24 cellular contexts compared by ENCODE assay signal in genomic region chr14:91875515-91876286, GRCh38. TPM values are rescaled to one million over a fixed set of nuclear protein-coding genes. Genes with fewer than 3 reads are reported as not detected.
DNase-seq lines count a peak whose midpoint lies in the region; ATAC-seq and TF ChIP-seq lines count a peak whose summit lies in the region.
"Had no signal": no experiment of that assay in that cellular context is flagged by ENCODE, and none has a peak within 500 bp of the region (broad histone marks: within the 10 kb centered on the region; RNA-seq: fewer than 3 reads in every experiment).

No MANE protein-coding gene starts in this region.

- no peaks in the 10 kb centered on the region for H3K9me3 ChIP-seq in endodermal cell (ENCODE audit: control insufficient read depth, low read length)
- H3K9me3 ChIP-seq in thoracic aorta = no peaks in the 10 kb centered on the region
- H3K9me3 ChIP-seq: adrenal gland, testis had no signal

- WGBS in endodermal cell (ENCODE audit: insufficient coverage in 1 of 2, insufficient read length in 1 of 2), 2 experiments = 86 to 93% methylated on average over 8 to 9 of the region's 9 CpGs

- H3K4me1 ChIP-seq in endodermal cell (ENCODE audit: control insufficient read depth, insufficient read depth, low read length) = peaks cover 4% of the 10 kb centered on the region
- H3K4me1 ChIP-seq in thoracic aorta (ENCODE audit: control insufficient read depth in 1 of 2, low read depth in 2 of 2) = peaks cover 30 to 67% of the 10 kb centered on the region in 2 donors
- H3K4me1 ChIP-seq: adrenal gland had no signal

- H3K27ac ChIP-seq in endodermal cell (ENCODE audit: low read depth, low read length) = no peak overlapping the region
- H3K27ac ChIP-seq in thoracic aorta = peak overlapping the region; percentile 77 to 86
- H3K27ac ChIP-seq in RWPE1 = no peak overlapping the region
- H3K27ac ChIP-seq: adrenal gland, GM23248, testis had no signal

- no peaks in the 10 kb centered on the region for H3K9me3 Mint-ChIP-seq in T-helper 1 cell treated with Interleukin-12 subunit alpha and Interleukin-12 subunit beta and Interleukin-4 antibody, amounts not matched to agents 30 μg/mL and 1 μg/mL, for 36 hours
- H3K9me3 Mint-ChIP-seq in endodermal cell = no peaks in the 10 kb centered on the region
- H3K9me3 Mint-ChIP-seq: WTC11 had no signal

- TF ChIP-seq CTCF in endodermal cell (conservative IDR thresholded peaks at IDR 0.05) = no peak
- no peak for TF ChIP-seq CTCF in thoracic aorta (IDR thresholded peaks at IDR 0.05)
- TF ChIP-seq CTCF in RWPE1 (conservative IDR thresholded peaks at IDR 0.05; ENCODE audit: low read depth) = no peak

- H3K27me3 Mint-ChIP-seq in T-helper 1 cell treated with Interleukin-12 subunit alpha and Interleukin-12 subunit beta and Interleukin-4 antibody, amounts not matched to agents 30 μg/mL and 1 μg/mL, for 36 hours (ENCODE audit: low read depth) = no peaks in the 10 kb centered on the region
- H3K27me3 Mint-ChIP-seq in endodermal cell (ENCODE audit: insufficient read depth) = peaks cover 67% of the 10 kb centered on the region

- POLR2A ChIA-PET in RWPE1 (lab: Yijun Ruan, JAX; ENCODE audit: low non-redundant PET) = no interaction called here

- peaks cover 70% of the 10 kb centered on the region for H3K27me3 ChIP-seq in endodermal cell (ENCODE audit: control insufficient read depth, insufficient read depth, low read length, poor library complexity, severe bottlenecking)
- H3K27me3 ChIP-seq in thoracic aorta (replicated peaks; ENCODE audit: insufficient read depth) = no peaks in the 10 kb centered on the region
- H3K27me3 ChIP-seq: adrenal gland, testis had no signal

- no peak overlapping the region for H3K4me3 ChIP-seq in endodermal cell (ENCODE audit: low read length)
- no peak overlapping the region for H3K4me3 ChIP-seq in thoracic aorta
- H3K4me3 ChIP-seq: adrenal gland, GM23248, testis had no signal

- H3K4me1 Mint-ChIP-seq in T-helper 1 cell treated with Interleukin-12 subunit alpha and Interleukin-12 subunit beta and Interleukin-4 antibody, amounts not matched to agents 30 μg/mL and 1 μg/mL, for 36 hours (ENCODE audit: low read depth) = peaks cover 70% of the 10 kb centered on the region
- peaks cover 11% of the 10 kb centered on the region for H3K4me1 Mint-ChIP-seq in endodermal cell

- H3K9ac ChIP-seq in endodermal cell (ENCODE audit: extremely low read depth, low read length, poor library complexity, severe bottlenecking) = no peak overlapping the region
- H3K9ac ChIP-seq: GM23248 had no signal

- no peak for ATAC-seq in thoracic aorta (ENCODE audit: insufficient number of reproducible peaks, low FRiP score, low read depth)
- no peak for ATAC-seq in GM18520 (IDR thresholded peaks at IDR 0.05; ENCODE audit: unreplicated experiment)

- no peak overlapping the region for H3K4me3 Mint-ChIP-seq in T-helper 1 cell treated with Interleukin-12 subunit alpha and Interleukin-12 subunit beta and Interleukin-4 antibody, amounts not matched to agents 30 μg/mL and 1 μg/mL, for 36 hours
- no peak overlapping the region for H3K4me3 Mint-ChIP-seq in endodermal cell
- H3K4me3 Mint-ChIP-seq: WTC11 had no signal

- H3K36me3 ChIP-seq in endodermal cell (ENCODE audit: control insufficient read depth, insufficient read depth, low read length) (no peaks in the 10 kb centered on the region), thoracic aorta (peaks cover 62% of the 10 kb centered on the region)
- H3K36me3 ChIP-seq: adrenal gland had no signal

- DNase-seq in T-helper 1 cell (no peak), NCI-H82 (lab: John Stamatoyannopoulos, UW) (peak; percentile 34), endodermal cell (peak; percentile 36), thoracic aorta (ENCODE audit: low spot score) (no peak), HCEC 1CT (no peak), RWPE1 (ENCODE audit: low spot score) (no peak)
- DNase-seq: 8988T; adrenal gland; C1 segment of cervical spinal cord; cerebellar nuclear complex; EL; foreskin fibroblast; GM23248; hypothalamus; Karpas-422; NCI-H1105; NCI-H774; stimulated activated CD4-positive, alpha-beta T cell treated with anti-CD3 and anti-CD28 coated beads, Interleukin-2, amount 100 ng/mL, for 48 hours; SW 1271; testis had no signal

- peak overlapping the region; percentile 60 for H3K27ac Mint-ChIP-seq in T-helper 1 cell treated with Interleukin-12 subunit alpha and Interleukin-12 subunit beta and Interleukin-4 antibody, amounts not matched to agents 30 μg/mL and 1 μg/mL, for 36 hours
- H3K27ac Mint-ChIP-seq in endodermal cell = no peak overlapping the region
- H3K27ac Mint-ChIP-seq: WTC11 had no signal

- CTCF ChIA-PET in RWPE1 (lab: Yijun Ruan, JAX) = no interaction called here

- H3K36me3 Mint-ChIP-seq in T-helper 1 cell treated with Interleukin-12 subunit alpha and Interleukin-12 subunit beta and Interleukin-4 antibody, amounts not matched to agents 30 μg/mL and 1 μg/mL, for 36 hours (ENCODE audit: low read depth) = peaks cover 3% of the 10 kb centered on the region
- no peaks in the 10 kb centered on the region for H3K36me3 Mint-ChIP-seq in endodermal cell (ENCODE audit: low read depth)
- H3K36me3 Mint-ChIP-seq: WTC11 had no signal

RNA-seq across cellular contexts. Expression of gene TC2N, which starts 8.4 kb away (rescaled TPM):
- total RNA-seq in endodermal cell = 10 to 100 TPM; 17.3 to 19.5 TPM
- 2.7 TPM for polyA plus RNA-seq in endodermal cell (2013, experiment 1 of 2)
- 3.1 TPM for polyA plus RNA-seq in endodermal cell (2013, experiment 2 of 2)
- 100 to 1,000 TPM; 146 to 172 TPM for total RNA-seq in thoracic aorta
- total RNA-seq: RPMI7951 had no signal

Comparison
In these comparisons a context has a peak if more than half of its experiments do, and no peak if none do; other contexts are left out.
1. DNase-seq: peak in NCI-H82 (single experiment) and endodermal cell (single experiment); none in T-helper 1 cell (0 of 5), thoracic aorta (single experiment), HCEC 1CT (single experiment) and RWPE1 (single experiment).
2. H3K27ac ChIP-seq: peak in thoracic aorta (2 of 2); none in endodermal cell (single experiment) and RWPE1 (single experiment).
3. RNA of gene TC2N, which starts 8.4 kb away (total RNA-seq): 146 to 172 TPM in thoracic aorta; 17.3 to 19.5 TPM in endodermal cell; every median in the first group is over 4 times any median in the second.